ENCODE assay signal across 8 cellular contexts in the genomic region with DNA sequence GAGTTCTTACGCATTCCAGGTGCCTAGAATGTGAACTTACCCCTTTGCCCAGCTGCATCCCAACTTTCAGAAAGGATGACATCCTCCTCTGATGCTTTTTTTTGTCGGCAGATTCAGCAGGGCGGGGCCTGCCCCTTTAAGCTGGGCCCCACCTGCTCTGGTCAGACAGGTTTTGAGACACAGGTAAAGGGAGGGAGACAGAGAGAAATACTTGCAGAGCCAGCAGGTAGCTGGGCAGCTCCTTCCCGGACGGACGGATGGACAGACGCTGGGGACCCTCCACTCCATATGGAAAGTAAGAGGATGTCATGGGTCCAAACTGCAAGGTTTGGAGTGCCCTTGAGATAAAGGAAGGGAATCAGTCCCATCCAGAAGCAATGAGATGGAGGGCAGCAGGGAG. TPM values are rescaled to one million over a fixed set of nuclear protein-coding genes. Genes with fewer than 3 reads are reported as not detected.
A peak's percentile ranks its signal among the peaks of the same experiment; 100 is the strongest.
DNase-seq lines count a peak whose midpoint lies in the region; ATAC-seq and TF ChIP-seq lines count a peak whose summit lies in the region.

Gene TMEM79 (plus strand): TSS at position 214 of the 400 bp plus-strand sequence. CDS start 902 bp downstream, outside the sequence.

- in situ Hi-C loops in astrocyte of the spinal cord (cut with HindIII; ENCODE audit: low sequenced_read_pairs), result no loop called here

- H3K4me1 ChIP-seq in cardiac muscle cell (ENCODE audit: low read depth) (peaks cover 19% of the 10 kb centered on the region), lower lobe of right lung (peaks cover 27% of the 10 kb centered on the region), upper lobe of right lung (peaks cover 25% of the 10 kb centered on the region)

- no peaks in the 10 kb centered on the region for H3K9me3 ChIP-seq in cardiac muscle cell (ENCODE audit: low read depth)
- no peaks in the 10 kb centered on the region for H3K9me3 ChIP-seq in lower lobe of right lung
- H3K9me3 ChIP-seq in upper lobe of right lung, result no peaks in the 10 kb centered on the region

- TF ChIP-seq CTCF in cardiac muscle cell (IDR thresholded peaks at IDR 0.05; ENCODE audit: low read depth, low read length) (no peak), astrocyte of the spinal cord (IDR thresholded peaks at IDR 0.05; ENCODE audit: low read depth, low read length) (no peak), lower lobe of right lung (IDR thresholded peaks at IDR 0.05) (no peak), upper lobe of right lung (IDR thresholded peaks at IDR 0.05) (no peak)

- H3K4me3 ChIP-seq in cardiac muscle cell (peak within 1 kb of the TSS; percentile 59), astrocyte of the spinal cord (ENCODE audit: low read depth, low read length) (peak within 1 kb of the TSS; percentile 90), lower lobe of right lung (peak within 1 kb of the TSS; percentile 89), upper lobe of right lung (peak within 1 kb of the TSS; percentile 67)

- H3K27me3 ChIP-seq in cardiac muscle cell, result no peaks in the 10 kb centered on the region
- H3K27me3 ChIP-seq in lower lobe of right lung (ENCODE audit: low read depth), result no peaks in the 10 kb centered on the region
- H3K27me3 ChIP-seq in upper lobe of right lung, result no peaks in the 10 kb centered on the region

- DNase-seq in cardiac muscle cell (ENCODE audit: low read depth in 1 of 2, low spot score in 1 of 2) (no peak), Right ventricle myocardium inferior (ENCODE audit: missing footprints) (no peak), astrocyte of the spinal cord (ENCODE audit: low read depth, low spot score) (no peak), lower lobe of right lung (no peak), upper lobe of right lung (no peak), COR-L47 (lab: John Stamatoyannopoulos, UW) (no peak)

- H3K27ac ChIP-seq in cardiac muscle cell (peak within 1 kb of the TSS; percentile 67), lower lobe of right lung (peak within 1 kb of the TSS; percentile 89), upper lobe of right lung (peak within 1 kb of the TSS; percentile 88)

- intact Hi-C loops in Right ventricle myocardium inferior (cut with DNase I), result loop anchor here (5.0 kb wide), 1 partner anchor 53 kb away; the partner anchor contains the start of genes CCT3 and TSACC
- intact Hi-C loops in lower lobe of right lung (cut with DNase I), result no loop called here
- intact Hi-C loops in upper lobe of right lung (cut with DNase I), result no loop called here

- no peaks in the 10 kb centered on the region for H3K36me3 ChIP-seq in cardiac muscle cell
- peaks cover 13% of the 10 kb centered on the region for H3K36me3 ChIP-seq in lower lobe of right lung
- peaks cover 10% of the 10 kb centered on the region for H3K36me3 ChIP-seq in upper lobe of right lung

- ATAC-seq in Right ventricle myocardium inferior, result no peak
- ATAC-seq in lower lobe of right lung, result no peak
- ATAC-seq in upper lobe of right lung, result no peak
- no peak for ATAC-seq in HG03159 (IDR thresholded peaks at IDR 0.05; ENCODE audit: unreplicated experiment)
- ATAC-seq in GM19397 (IDR thresholded peaks at IDR 0.05; ENCODE audit: unreplicated experiment), result no peak

RNA-seq across cellular contexts. Expression of gene TMEM79, which starts in this region (rescaled TPM):
- 2.6 and 4.0 TPM in 2 replicates for total RNA-seq in cardiac muscle cell
- 3.0 and 4.6 TPM in 2 replicates for polyA plus RNA-seq in cardiac muscle cell
- total RNA-seq in Right ventricle myocardium inferior, result 1.4 TPM
- 4.8 TPM for total RNA-seq in lower lobe of right lung
- 3.3 TPM for total RNA-seq in upper lobe of right lung
